18 cellular contexts compared by ENCODE assay signal in genomic region chr11:119476666-119477331, GRCh38. TPM values are rescaled to one million over a fixed set of nuclear protein-coding genes. Genes with fewer than 3 reads are reported as not detected.
DNase-seq lines count a peak whose midpoint lies in the region; ATAC-seq and TF ChIP-seq lines count a peak whose summit lies in the region.
"Had no signal": no experiment of that assay in that cellular context is flagged by ENCODE, and none has a peak within 500 bp of the region (broad histone marks: within the 10 kb centered on the region; RNA-seq: fewer than 3 reads in every experiment).

No MANE protein-coding gene starts in this region.

- H3K4me1 Mint-ChIP-seq in H9, result peaks cover 13 to 17% of the 10 kb centered on the region in 2 experiments
- H3K4me1 Mint-ChIP-seq in activated CD4-positive, alpha-beta memory T cell treated with anti-CD3 and anti-CD28 coated beads, Interleukin-2, amount 10 ng/mL, durations not matched to agents 7 days and 5 days, result no peaks in the 10 kb centered on the region
- H3K4me1 Mint-ChIP-seq: CD4-positive, CD25-positive, alpha-beta regulatory T cell had no signal

- no peak overlapping the region for H3K14ac ChIP-seq in H9 (ENCODE audit: insufficient read depth, low read length)

- H3K27ac ChIP-seq in H9 (ENCODE audit: insufficient read length, low read depth, low read length), result no peak overlapping the region
- H3K27ac ChIP-seq: HL-60, SJCRH30 had no signal

- no peaks in the 10 kb centered on the region for H3K27me3 ChIP-seq in H9 (ENCODE audit: insufficient read depth, low read length)
- H3K27me3 ChIP-seq: SJCRH30 had no signal

- no peak for ATAC-seq in GM19455 (IDR thresholded peaks at IDR 0.05; ENCODE audit: unreplicated experiment)
- ATAC-seq: K562 had no signal

- peaks cover 34% of the 10 kb centered on the region for H3K27me3 Mint-ChIP-seq in H9 (ENCODE audit: low read depth)
- peaks cover 17% of the 10 kb centered on the region for H3K27me3 Mint-ChIP-seq in activated CD4-positive, alpha-beta memory T cell treated with anti-CD3 and anti-CD28 coated beads, Interleukin-2, amount 10 ng/mL, durations not matched to agents 7 days and 5 days

- no peak overlapping the region for H3K23ac ChIP-seq in H9 (ENCODE audit: insufficient read length, low read depth, low read length)

- H3K9me3 ChIP-seq in H9 (ENCODE audit: control insufficient read depth, low read depth, low read length), result no peaks in the 10 kb centered on the region
- H3K9me3 ChIP-seq: HAP-1, SJCRH30 had no signal

- DNase-seq in H9 (peak; percentile 26), islet precursor cell (peak; percentile 52), COR-L47 (lab: John Stamatoyannopoulos, UW) (no peak), ureter (ENCODE audit: low spot score) (no peak)
- peak; percentile 13 for DNase-seq in activated CD4-positive, alpha-beta memory T cell treated with anti-CD3 and anti-CD28 coated beads, Interleukin-2, amount 10 ng/mL, durations not matched to agents 7 days and 5 days
- DNase-seq in stimulated activated CD8-positive, alpha-beta memory T cell treated with anti-CD3 and anti-CD28 coated beads, Interleukin-4, amount 100 ng/mL, for 48 hours, result peak; percentile 19
- DNase-seq: CD4-positive, CD25-positive, alpha-beta regulatory T cell; EL; MV-4-11; NCI-H1417 treated with DMSO at 0.1 percent for 48 hours; NCI-H2081; NCI-H774; SJCRH30 had no signal

- no peak overlapping the region; a peak in 1 of 7 replicates for H3K27ac Mint-ChIP-seq in H9
- no peak overlapping the region for H3K27ac Mint-ChIP-seq in activated CD4-positive, alpha-beta memory T cell treated with anti-CD3 and anti-CD28 coated beads, Interleukin-2, amount 10 ng/mL, durations not matched to agents 7 days and 5 days
- H3K27ac Mint-ChIP-seq: CD4-positive, CD25-positive, alpha-beta regulatory T cell had no signal

- H3K18ac ChIP-seq in H9 (ENCODE audit: insufficient read length, low read depth, low read length), result no peak overlapping the region

- no peaks in the 10 kb centered on the region; the same call in 1 of the 2 replicates for H3K4me1 ChIP-seq in H9 (ENCODE audit: insufficient read depth, low read length)
- H3K4me1 ChIP-seq: HAP-1 had no signal

- H2BK120ac ChIP-seq in H9 (ENCODE audit: low read depth, low read length, poor library complexity, severe bottlenecking), result no peak overlapping the region

- no peaks in the 10 kb centered on the region for H3K23me2 ChIP-seq in H9 (ENCODE audit: insufficient read length, low read depth, low read length, poor library complexity, severe bottlenecking)

- no peak overlapping the region for H2AK5ac ChIP-seq in H9 (ENCODE audit: insufficient read length, low read length)

- H2BK15ac ChIP-seq in H9 (ENCODE audit: low read depth, low read length), result no peak overlapping the region

- H2BK20ac ChIP-seq in H9 (ENCODE audit: low read depth, low read length, poor library complexity, severe bottlenecking), result no peak overlapping the region

- no peak overlapping the region for H3K4me3 Mint-ChIP-seq in H9
- no peak overlapping the region for H3K4me3 Mint-ChIP-seq in activated CD4-positive, alpha-beta memory T cell treated with anti-CD3 and anti-CD28 coated beads, Interleukin-2, amount 10 ng/mL, durations not matched to agents 7 days and 5 days
- H3K4me3 Mint-ChIP-seq: CD4-positive, CD25-positive, alpha-beta regulatory T cell had no signal

- POLR2A ChIA-PET in activated CD4-positive, alpha-beta memory T cell treated with anti-CD3 and anti-CD28 coated beads, Interleukin-2, amount 10 ng/mL, durations not matched to agents 7 days and 5 days (lab: Charles Lee), result no interaction called here

- no peaks in the 10 kb centered on the region for H3K79me1 ChIP-seq in H9 (ENCODE audit: insufficient read depth, low read depth, low read length, poor library complexity, severe bottlenecking)

- H4K20me1 ChIP-seq in H9 (ENCODE audit: control insufficient read depth, insufficient read depth, insufficient read length), result no peaks in the 10 kb centered on the region

- no peak overlapping the region for H2BK5ac ChIP-seq in H9 (ENCODE audit: insufficient read length, low read length)

- TF ChIP-seq CTCF in H9 (conservative IDR thresholded peaks at IDR 0.05), result no peak

- no peaks in the 10 kb centered on the region; a peak in 1 of 5 replicates for H3K9me3 Mint-ChIP-seq in H9
- no peaks in the 10 kb centered on the region for H3K9me3 Mint-ChIP-seq in activated CD4-positive, alpha-beta memory T cell treated with anti-CD3 and anti-CD28 coated beads, Interleukin-2, amount 10 ng/mL, durations not matched to agents 7 days and 5 days

- no peak overlapping the region for H3T11ph ChIP-seq in H9 (ENCODE audit: low read length)

- no peak overlapping the region for H4K91ac ChIP-seq in H9 (ENCODE audit: insufficient read length, low read depth, low read length)

- no peaks in the 10 kb centered on the region for H3K79me2 ChIP-seq in H9 (ENCODE audit: insufficient read depth, low read length)

- H3K56ac ChIP-seq in H9 (ENCODE audit: insufficient read length, low read depth, low read length), result no peak overlapping the region

- no peak overlapping the region for H2AFZ ChIP-seq in H9 (ENCODE audit: low read length)

- H3K36me3 Mint-ChIP-seq in H9 (ENCODE audit: insufficient read depth in 1 of 3, low read depth in 3 of 3), result no peaks in the 10 kb centered on the region; a peak in 1 of 7 replicates
- H3K36me3 Mint-ChIP-seq in activated CD4-positive, alpha-beta memory T cell treated with anti-CD3 and anti-CD28 coated beads, Interleukin-2, amount 10 ng/mL, durations not matched to agents 7 days and 5 days (ENCODE audit: low read depth), result no peaks in the 10 kb centered on the region
- H3K36me3 Mint-ChIP-seq: CD4-positive, CD25-positive, alpha-beta regulatory T cell had no signal

- no peak overlapping the region for H3K4me2 ChIP-seq in H9 (ENCODE audit: insufficient read depth, insufficient read length, low read length)

- no peak overlapping the region for H3K4ac ChIP-seq in H9 (ENCODE audit: low read depth, low read length)

- WGBS in H9 (ENCODE audit: extremely low coverage, insufficient read length, low lambda C conversion rate), result no CpG with 5 or more reads among the region's 10 CpGs

- H2BK12ac ChIP-seq in H9 (ENCODE audit: insufficient read length, low read depth, low read length), result no peak overlapping the region

- H3K9ac ChIP-seq in H9 (ENCODE audit: extremely low read depth, insufficient read length, low read length), result no peak overlapping the region

- no peak overlapping the region for H4K8ac ChIP-seq in H9 (replicated peaks; ENCODE audit: insufficient read length, low read depth, low read length)

- no peak overlapping the region for H4K5ac ChIP-seq in H9 (ENCODE audit: insufficient read length, low read depth, low read length)

- CTCF ChIA-PET in activated CD4-positive, alpha-beta memory T cell treated with anti-CD3 and anti-CD28 coated beads, Interleukin-2, amount 10 ng/mL, durations not matched to agents 7 days and 5 days (lab: Charles Lee), result interaction anchor here (1.1 to 3.7 kb wide), 4 partner anchors 95 to 139 kb away, joined by 3 to 95 read pairs (median 16); partner anchors contain the start of gene USP2

RNA-seq across cellular contexts. Expression of gene THY1, which starts 53.8 kb away (rescaled TPM):
- total RNA-seq in H9 (2021), result 176 and 184 TPM in 2 replicates
- 1 to 10 TPM; 1.3 to 2.0 TPM for total RNA-seq in activated CD4-positive, alpha-beta memory T cell treated with anti-CD3 and anti-CD28 coated beads, Interleukin-2, amount 10 ng/mL, durations not matched to agents 7 days and 5 days
- 4.5 TPM for total RNA-seq in ureter
- total RNA-seq: CD4-positive, CD25-positive, alpha-beta regulatory T cell; NCI-H460 had no signal

Comparison
In these comparisons a context has a peak if more than half of its experiments do, and no peak if none do; other contexts are left out.
1. DNase-seq: peak in H9 (single experiment), activated CD4-positive, alpha-beta memory T cell treated with anti-CD3 and anti-CD28 coated beads, Interleukin-2, amount 10 ng/mL, durations not matched to agents 7 days and 5 days (single experiment), islet precursor cell (single experiment) and stimulated activated CD8-positive, alpha-beta memory T cell treated with anti-CD3 and anti-CD28 coated beads, Interleukin-4, amount 100 ng/mL, for 48 hours (single experiment); none in COR-L47 (single experiment) and ureter (single experiment).
2. RNA of gene THY1, which starts 53.8 kb away (total RNA-seq): 176 to 184 TPM in H9; 4.5 TPM in ureter (single experiment) and 1.3 to 2.0 TPM in activated CD4-positive, alpha-beta memory T cell treated with anti-CD3 and anti-CD28 coated beads, Interleukin-2, amount 10 ng/mL, durations not matched to agents 7 days and 5 days; every median in the first group is over 10 times any median in the second.